8 cellular contexts compared by ENCODE assay signal in genomic region chr9:128420651-128421473, GRCh38.
DNase-seq lines count a peak whose midpoint lies in the region; ATAC-seq and TF ChIP-seq lines count a peak whose summit lies in the region.

Gene CERCAM, plus strand, starts transcription at chr9:128420857. Its CDS starts 21 bp downstream, at chr9:128420878.

- H3K27ac Mint-ChIP-seq in stimulated activated naive CD8-positive, alpha-beta T cell treated with anti-CD3 and anti-CD28 coated beads, Interleukin-15, Interleukin-2, amounts not matched to agents 100 ng/mL and 50 ng/mL, for 24 hours: no peak within 1 kb of the TSS

- peak; percentile 52 for ATAC-seq in HG02571 (IDR thresholded peaks at IDR 0.05; ENCODE audit: unreplicated experiment)

- no peaks in the 10 kb centered on the region for H3K9me3 Mint-ChIP-seq in stimulated activated naive CD8-positive, alpha-beta T cell treated with anti-CD3 and anti-CD28 coated beads, Interleukin-15, Interleukin-2, amounts not matched to agents 100 ng/mL and 50 ng/mL, for 24 hours

- no peaks in the 10 kb centered on the region for H3K36me3 Mint-ChIP-seq in stimulated activated naive CD8-positive, alpha-beta T cell treated with anti-CD3 and anti-CD28 coated beads, Interleukin-15, Interleukin-2, amounts not matched to agents 100 ng/mL and 50 ng/mL, for 24 hours (ENCODE audit: low read depth)

- H3K9ac ChIP-seq in muscle layer of colon (ENCODE audit: low read length): peak within 1 kb of the TSS; percentile 39

- no peak for TF ChIP-seq POLR2A in erythroblast (IDR thresholded peaks at IDR 0.05; ENCODE audit: low read length)

- H3K4me1 Mint-ChIP-seq in stimulated activated naive CD8-positive, alpha-beta T cell treated with anti-CD3 and anti-CD28 coated beads, Interleukin-15, Interleukin-2, amounts not matched to agents 100 ng/mL and 50 ng/mL, for 24 hours (ENCODE audit: low read depth): peaks cover 14% of the 10 kb centered on the region

- peaks cover 22% of the 10 kb centered on the region for H3K27me3 Mint-ChIP-seq in stimulated activated naive CD8-positive, alpha-beta T cell treated with anti-CD3 and anti-CD28 coated beads, Interleukin-15, Interleukin-2, amounts not matched to agents 100 ng/mL and 50 ng/mL, for 24 hours

- H3K4me3 Mint-ChIP-seq in stimulated activated naive CD8-positive, alpha-beta T cell treated with anti-CD3 and anti-CD28 coated beads, Interleukin-15, Interleukin-2, amounts not matched to agents 100 ng/mL and 50 ng/mL, for 24 hours: peak within 1 kb of the TSS; percentile 77

- peak within 1 kb of the TSS; percentile 75 for H3K27ac ChIP-seq in muscle layer of colon (ENCODE audit: low read depth, low read length)

- peaks cover 8% of the 10 kb centered on the region for H3K36me3 ChIP-seq in muscle layer of colon (ENCODE audit: insufficient read depth, low read length)

- DNase-seq in NCI-H1417 (lab: John Stamatoyannopoulos, UW): peak in 2 of 3 experiments; percentile 72 to 75
- DNase-seq in NCI-H1417 treated with DMSO at 0.1 percent for 48 hours (lab: John Stamatoyannopoulos, UW): no peak
- DNase-seq in NCI-H1105 treated with DMSO at 0.1 percent for 48 hours (lab: John Stamatoyannopoulos, UW): peak; percentile 34
- peak; percentile 66 for DNase-seq in activated T-cell treated with anti-CD3 and anti-CD28 coated beads, Interleukin-2, amount 50 U/mL, for 1 hour
- peak; percentile 24 to 42 for DNase-seq in erythroblast (lab: John Stamatoyannopoulos, UW)

- peaks cover 20% of the 10 kb centered on the region for H3K4me1 ChIP-seq in muscle layer of colon (ENCODE audit: insufficient read depth, low read length)

- no peaks in the 10 kb centered on the region for H3K27me3 ChIP-seq in muscle layer of colon (ENCODE audit: control insufficient read depth in 1 of 2, insufficient read depth in 2 of 2, low read length in 2 of 2)

- no peaks in the 10 kb centered on the region for H3K9me3 ChIP-seq in muscle layer of colon (ENCODE audit: low read length)

- peak within 1 kb of the TSS; percentile 68 to 71 for H3K4me3 ChIP-seq in muscle layer of colon (ENCODE audit: low read depth in 1 of 2, low read length in 2 of 2)
